ENCODE assay signal across 1 cellular context in genomic region chr17:8002646-8003593, GRCh38.
TF ChIP-seq lines count a peak whose summit lies in the region.

No MANE protein-coding gene starts in this region.

TF ChIP-seq in IMR-90, 13 proteins besides CTCF, POLR2A, EP300 and RAD21 (continued from another document):
- no peak for TF ChIP-seq MAZ (IDR thresholded peaks at IDR 0.05; ENCODE audit: borderline replicate concordance, low read depth, low read length)
- no peak for TF ChIP-seq CHD1 (IDR thresholded peaks at IDR 0.05; ENCODE audit: low read depth, low read length)
- no peak for TF ChIP-seq CEBPB (IDR thresholded peaks at IDR 0.05; ENCODE audit: low read depth, low read length)
- TF ChIP-seq MAFK (IDR thresholded peaks at IDR 0.05; ENCODE audit: low read depth, low read length), result no peak
- no peak for TF ChIP-seq RFX5 (IDR thresholded peaks at IDR 0.05; ENCODE audit: low read depth, low read length)
- no peak for TF ChIP-seq NFE2L2 (IDR thresholded peaks at IDR 0.05; ENCODE audit: low read depth, low read length)
